8 cellular contexts compared by ENCODE assay signal in genomic region chr12:55925870-55926737, GRCh38. TPM values are rescaled to one million over a fixed set of nuclear protein-coding genes. Genes with fewer than 3 reads are reported as not detected.
DNase-seq lines count a peak whose midpoint lies in the region.

No MANE protein-coding gene starts in this region.

- peak overlapping the region; percentile 36 for H2BK120ac ChIP-seq in trophoblast cell (ENCODE audit: insufficient read depth, low read length, poor library complexity)

- H3K79me2 ChIP-seq in trophoblast cell (ENCODE audit: control insufficient read depth, insufficient read depth, low read length, poor library complexity), result peaks cover 16% of the 10 kb centered on the region

- whole genome bisulfite sequencing in trophoblast cell (ENCODE audit: extremely low coverage, insufficient coverage, insufficient read length), result no CpG with 5 or more reads among the region's 10 CpGs

- H2BK5ac ChIP-seq in trophoblast cell (ENCODE audit: low read depth, low read length, poor library complexity), result peak overlapping the region; percentile 87

- H3K4me1 ChIP-seq in SJCRH30 (peaks cover 3% of the 10 kb centered on the region), trophoblast cell (ENCODE audit: control insufficient read depth in 1 of 2, insufficient read depth in 2 of 2, low read length in 2 of 2) (peaks cover 3 to 8% of the 10 kb centered on the region in 2 experiments)

- H4K91ac ChIP-seq in trophoblast cell (ENCODE audit: low read depth, low read length), result peak overlapping the region; percentile 74

- peak overlapping the region; percentile 24 for H3K23ac ChIP-seq in trophoblast cell (ENCODE audit: low read length)

- peak overlapping the region; percentile 63 for H4K8ac ChIP-seq in trophoblast cell (ENCODE audit: low read depth, low read length)

- DNase-seq in NCI-H345 treated with DMSO at 0.1 percent for 48 hours (lab: John Stamatoyannopoulos, UW; ENCODE audit: unreplicated experiment) (peak; percentile 30), NCI-H345 (lab: John Stamatoyannopoulos, UW) (no peak), SJCRH30 (no peak), epithelial cell of prostate (ENCODE audit: low read depth, low spot score) (no peak), trophoblast cell (no peak), DMS79 (lab: John Stamatoyannopoulos, UW) (no peak), NCI-H1048 (lab: John Stamatoyannopoulos, UW) (no peak), SIG-M5 (lab: John Stamatoyannopoulos, UW) (no peak)

- peak overlapping the region; percentile 17 for H3K18ac ChIP-seq in trophoblast cell (ENCODE audit: low read length)

- no peak overlapping the region for H2AFZ ChIP-seq in trophoblast cell (ENCODE audit: insufficient read depth, low read length, poor library complexity)

- peak overlapping the region; percentile 70 for H3K4me3 ChIP-seq in SJCRH30
- H3K4me3 ChIP-seq in trophoblast cell (ENCODE audit: low read depth, low read length), result peak overlapping the region; percentile 90

- H4K12ac ChIP-seq in trophoblast cell (ENCODE audit: low read depth, low read length), result peak overlapping the region; percentile 76

- H3K27me3 ChIP-seq in SJCRH30, result no peaks in the 10 kb centered on the region
- H3K27me3 ChIP-seq in trophoblast cell (ENCODE audit: insufficient read depth, low read length), result no peaks in the 10 kb centered on the region

- H3K9me3 ChIP-seq in SJCRH30 (replicated peaks) (no peaks in the 10 kb centered on the region), trophoblast cell (ENCODE audit: insufficient read depth, low read depth, low read length) (no peaks in the 10 kb centered on the region)

- peak overlapping the region; percentile 65 for H3K27ac ChIP-seq in SJCRH30
- peak overlapping the region; percentile 99 for H3K27ac ChIP-seq in epithelial cell of prostate
- H3K27ac ChIP-seq in trophoblast cell (ENCODE audit: low read depth, low read length), result peak overlapping the region; percentile 95

- H2AK5ac ChIP-seq in trophoblast cell (ENCODE audit: low read length), result peak overlapping the region; percentile 44

- H3K36me3 ChIP-seq in SJCRH30, result 0 out of 2 replicates have a peak, but pooled peaks cover 4% of the 10 kb centered on the region
- H3K36me3 ChIP-seq in trophoblast cell (ENCODE audit: control insufficient read depth in 1 of 2, insufficient read depth in 2 of 2, low read length in 2 of 2), result peaks cover 2 to 8% of the 10 kb centered on the region in 2 experiments

- peak overlapping the region; percentile 83 for H3K4ac ChIP-seq in trophoblast cell (ENCODE audit: low read depth, low read length)

- H3K79me1 ChIP-seq in trophoblast cell (ENCODE audit: low read length), result peaks cover 15% of the 10 kb centered on the region

- H3K4me2 ChIP-seq in trophoblast cell (ENCODE audit: low read length), result peak overlapping the region; percentile 95

- peak overlapping the region; percentile 83 for H3K9ac ChIP-seq in trophoblast cell (ENCODE audit: low read length)

- H2BK12ac ChIP-seq in trophoblast cell (ENCODE audit: low read length), result no peak overlapping the region

- peak overlapping the region; percentile 20 for H3K14ac ChIP-seq in trophoblast cell (ENCODE audit: low read length)

RNA-seq across cellular contexts. Expression of gene PYM1, which starts 1.6 kb away (rescaled TPM):
- 24.0 and 25.6 TPM in 2 replicates for total RNA-seq in SJCRH30 (2014; rRNA removed; shearing (Covaris generic))
- 36.7 and 38.2 TPM in 2 replicates for polyA plus RNA-seq in trophoblast cell (2013)

RNA-seq across cellular contexts. Expression of gene DGKA, which starts 4.9 kb away (rescaled TPM):
- 3.7 and 4.4 TPM in 2 replicates for total RNA-seq in SJCRH30 (2014; rRNA removed; shearing (Covaris generic))
- polyA plus RNA-seq in trophoblast cell (2013), result 44.8 and 47.5 TPM in 2 replicates

RNA-seq across cellular contexts. Expression of gene PMEL, which starts 39.7 kb away (rescaled TPM):
- total RNA-seq in SJCRH30 (2014; rRNA removed; shearing (Covaris generic)), result 1.2 and 1.3 TPM in 2 replicates
- polyA plus RNA-seq in trophoblast cell (2013), result 31.7 and 33.8 TPM in 2 replicates

RNA-seq across cellular contexts. Expression of gene CDK2, which starts 40.5 kb away (rescaled TPM):
- total RNA-seq in SJCRH30 (2014; rRNA removed; shearing (Covaris generic)), result 99.6 and 106 TPM in 2 replicates
- 132 and 144 TPM in 2 replicates for polyA plus RNA-seq in trophoblast cell (2013)

RNA-seq across cellular contexts. Expression of gene RAB5B, which starts 47.8 kb away (rescaled TPM):
- total RNA-seq in SJCRH30 (2014; rRNA removed; shearing (Covaris generic)), result 59.4 and 61.0 TPM in 2 replicates
- polyA plus RNA-seq in trophoblast cell (2013), result 126 and 127 TPM in 2 replicates
